Comparison of ENCODE assay signal across 20 cellular contexts in the genomic region with DNA sequence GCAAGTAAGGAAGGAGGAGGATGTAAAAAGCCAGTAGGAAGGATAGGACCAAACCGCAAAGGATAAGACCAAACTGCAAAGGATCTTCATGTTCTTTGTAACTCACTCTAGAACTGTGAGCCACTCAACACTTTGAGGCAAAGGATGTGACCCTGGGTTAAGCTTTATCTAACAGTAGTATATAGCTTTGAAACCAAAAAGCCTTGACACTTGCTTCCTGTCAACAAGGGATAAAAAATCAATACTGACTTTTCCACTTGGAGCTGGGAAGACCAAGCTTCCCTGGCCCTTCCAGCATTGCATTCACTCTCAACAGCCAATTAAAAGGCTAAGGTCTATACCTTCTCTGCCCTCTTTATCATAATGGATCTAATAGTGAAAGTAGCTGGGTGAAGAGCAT. TPM values are rescaled to one million over a fixed set of nuclear protein-coding genes. Genes with fewer than 3 reads are reported as not detected.
A peak's percentile ranks its signal among the peaks of the same experiment; 100 is the strongest.
DNase-seq lines count a peak whose midpoint lies in the region; ATAC-seq and TF ChIP-seq lines count a peak whose summit lies in the region.
"Had no signal": no experiment of that assay in that cellular context is flagged by ENCODE, and none has a peak within 500 bp of the region (broad histone marks: within the 10 kb centered on the region; RNA-seq: fewer than 3 reads in every experiment).

No MANE protein-coding gene starts in this region.

- intact Hi-C loops in IMR-90 (cut with micrococcal nuclease), result no loop called here

- H3K36me3 ChIP-seq in IMR-90 (ENCODE audit: control insufficient read depth, insufficient read depth, low read length), result peaks cover 35% of the 10 kb centered on the region

- H3K27ac ChIP-seq in IMR-90 (ENCODE audit: insufficient read depth, low read length), result no peak overlapping the region
- H3K27ac ChIP-seq: parathyroid adenoma had no signal

- WGBS in IMR-90 (ENCODE audit: extremely low coverage in 2 of 2, insufficient read length in 1 of 2), 2 experiments, result no CpG with 5 or more reads among the region's 1 CpG

- no peak overlapping the region for H3K14ac ChIP-seq in IMR-90 (replicated peaks; ENCODE audit: low read depth, low read length)

- no peak overlapping the region for H2AFZ ChIP-seq in IMR-90 (replicated peaks; ENCODE audit: low read length, poor library complexity)
- H2AFZ ChIP-seq: parathyroid adenoma had no signal

- dilution Hi-C loops in IMR-90 (cut with HindIII; ENCODE audit: low sequenced_read_pairs, unreplicated experiment), result no loop called here

- H3K4me1 ChIP-seq in IMR-90 (ENCODE audit: control insufficient read depth, insufficient read depth, low read length), result peaks cover 4% of the 10 kb centered on the region; the same call in 1 of the 2 replicates
- H3K4me1 ChIP-seq: parathyroid adenoma had no signal

- peak overlapping the region; percentile 14; the same call in 1 of the 2 replicates for H3K23ac ChIP-seq in IMR-90 (ENCODE audit: low read depth, low read length)

- no peak for ATAC-seq in activated CD8-positive, alpha-beta memory T cell treated with anti-CD3 and anti-CD28 coated beads, Interleukin-2, amount 10 ng/mL, durations not matched to agents 7 days and 5 days
- no peak for ATAC-seq in IMR-90 (ENCODE audit: low read depth)
- no peak for ATAC-seq in HG02840 (IDR thresholded peaks at IDR 0.05; ENCODE audit: low FRiP score, unreplicated experiment)
- no peak for ATAC-seq in HG03432 (IDR thresholded peaks at IDR 0.05; ENCODE audit: unreplicated experiment)
- ATAC-seq: naive thymus-derived CD8-positive, alpha-beta T cell; sciatic nerve; T-cell; upper lobe of right lung had no signal

- H2BK120ac ChIP-seq in IMR-90 (ENCODE audit: low read depth, low read length), result no peak overlapping the region

- H3K9ac ChIP-seq in IMR-90 (ENCODE audit: low read depth, low read length), result no peak overlapping the region
- H3K9ac ChIP-seq: parathyroid adenoma had no signal

- H3K4me1 Mint-ChIP-seq in activated CD8-positive, alpha-beta memory T cell treated with anti-CD3 and anti-CD28 coated beads, Interleukin-2, amount 10 ng/mL, durations not matched to agents 7 days and 5 days, result peaks cover 43% of the 10 kb centered on the region
- H3K4me1 Mint-ChIP-seq in chondrocyte (ENCODE audit: low read depth) (peaks cover 44% of the 10 kb centered on the region), osteocyte (ENCODE audit: unreplicated experiment) (peaks cover 16% of the 10 kb centered on the region)

- no peak overlapping the region for H2BK5ac ChIP-seq in IMR-90 (ENCODE audit: low read depth, low read length, poor library complexity, severe bottlenecking)

- no peak overlapping the region for H3K4ac ChIP-seq in IMR-90 (ENCODE audit: low read depth, low read length)

- H3K27ac Mint-ChIP-seq in activated CD8-positive, alpha-beta memory T cell treated with anti-CD3 and anti-CD28 coated beads, Interleukin-2, amount 10 ng/mL, durations not matched to agents 7 days and 5 days, result peak overlapping the region; percentile 91
- H3K27ac Mint-ChIP-seq in chondrocyte (ENCODE audit: unreplicated experiment), result peak overlapping the region; percentile 96
- peak overlapping the region; percentile 12 for H3K27ac Mint-ChIP-seq in osteocyte (ENCODE audit: unreplicated experiment)

- H4K5ac ChIP-seq in IMR-90 (ENCODE audit: low read depth, low read length), result no peak overlapping the region

- no peak overlapping the region for H2AK9ac ChIP-seq in IMR-90 (replicated peaks; ENCODE audit: low read depth, low read length, poor library complexity)

- no peak overlapping the region for H4K8ac ChIP-seq in IMR-90 (ENCODE audit: low read depth in 2 of 2, low read length in 2 of 2)

- peaks cover 60% of the 10 kb centered on the region for H3K36me3 Mint-ChIP-seq in activated CD8-positive, alpha-beta memory T cell treated with anti-CD3 and anti-CD28 coated beads, Interleukin-2, amount 10 ng/mL, durations not matched to agents 7 days and 5 days
- H3K36me3 Mint-ChIP-seq in chondrocyte (ENCODE audit: low read depth) (peaks cover 21% of the 10 kb centered on the region), osteocyte (ENCODE audit: unreplicated experiment) (peaks cover 36% of the 10 kb centered on the region)

- H3K4me3 Mint-ChIP-seq in activated CD8-positive, alpha-beta memory T cell treated with anti-CD3 and anti-CD28 coated beads, Interleukin-2, amount 10 ng/mL, durations not matched to agents 7 days and 5 days, result no peak overlapping the region
- H3K4me3 Mint-ChIP-seq in chondrocyte (ENCODE audit: unreplicated experiment) (no peak overlapping the region), osteocyte (ENCODE audit: unreplicated experiment) (no peak overlapping the region)
- H3K4me3 Mint-ChIP-seq: naive thymus-derived CD8-positive, alpha-beta T cell; T-cell had no signal

- no peak for DNase-seq in activated CD8-positive, alpha-beta memory T cell treated with anti-CD3 and anti-CD28 coated beads, Interleukin-2, amount 10 ng/mL, durations not matched to agents 7 days and 5 days
- no peak for DNase-seq in activated CD8-positive, alpha-beta memory T cell treated with anti-CD3 and anti-CD28 coated beads, Interleukin-2, amount 50 U/mL, for 4 hours
- DNase-seq in IMR-90, result no peak
- DNase-seq in chondrocyte (ENCODE audit: low spot score), result no peak
- DNase-seq in osteocyte (ENCODE audit: extremely low spot score, unreplicated experiment), result no peak
- no peak for DNase-seq in NOMO-1 treated with DMSO at 0.1 percent for 48 hours (lab: John Stamatoyannopoulos, UW; ENCODE audit: unreplicated experiment)
- DNase-seq: C1 segment of cervical spinal cord; DMS 273 treated with DMSO at 0.1 percent for 48 hours; GOT3; naive thymus-derived CD8-positive, alpha-beta T cell; NCI-H1417 treated with DMSO at 0.1 percent for 48 hours; NCI-H2107; NCI-H510A; stimulated activated CD8-positive, alpha-beta memory T cell treated with anti-CD3 and anti-CD28 coated beads, Interleukin-4, amount 100 ng/mL, for 48 hours; T-cell; upper lobe of right lung had no signal

- H3K9me1 ChIP-seq in IMR-90 (ENCODE audit: insufficient read depth, low read length), result peaks cover 4% of the 10 kb centered on the region; the same call in 1 of the 2 replicates

- H3K9me3 Mint-ChIP-seq in activated CD8-positive, alpha-beta memory T cell treated with anti-CD3 and anti-CD28 coated beads, Interleukin-2, amount 10 ng/mL, durations not matched to agents 7 days and 5 days (ENCODE audit: low read depth), result no peaks in the 10 kb centered on the region
- no peaks in the 10 kb centered on the region for H3K9me3 Mint-ChIP-seq in chondrocyte (ENCODE audit: low read depth)
- H3K9me3 Mint-ChIP-seq in osteocyte (ENCODE audit: unreplicated experiment), result no peaks in the 10 kb centered on the region
- H3K9me3 Mint-ChIP-seq: naive thymus-derived CD8-positive, alpha-beta T cell; T-cell had no signal

- H2AK5ac ChIP-seq in IMR-90 (ENCODE audit: low read depth, low read length), result no peak overlapping the region

- peaks cover 17 to 32% of the 10 kb centered on the region in 2 experiments for H3K79me1 ChIP-seq in IMR-90 (ENCODE audit: low read depth in 1 of 2, low read length in 2 of 2)

- H2BK20ac ChIP-seq in IMR-90 (ENCODE audit: low read depth, low read length), result no peak overlapping the region

- H3K18ac ChIP-seq in IMR-90 (ENCODE audit: low read depth, low read length), result no peak overlapping the region

- no TSS peak for BruUV-seq in IMR-90 (replicated peaks; lab: Mats Ljungman, UMichigan)

- H2BK15ac ChIP-seq in IMR-90 (ENCODE audit: low read depth, low read length), result no peak overlapping the region

- H3K4me2 ChIP-seq in IMR-90 (ENCODE audit: low read depth, low read length), result no peak overlapping the region

- no peaks in the 10 kb centered on the region for H3K27me3 Mint-ChIP-seq in activated CD8-positive, alpha-beta memory T cell treated with anti-CD3 and anti-CD28 coated beads, Interleukin-2, amount 10 ng/mL, durations not matched to agents 7 days and 5 days
- H3K27me3 Mint-ChIP-seq in chondrocyte (ENCODE audit: low read depth) (no peaks in the 10 kb centered on the region), osteocyte (ENCODE audit: unreplicated experiment) (no peaks in the 10 kb centered on the region)
- H3K27me3 Mint-ChIP-seq: naive thymus-derived CD8-positive, alpha-beta T cell; T-cell had no signal

- H3K4me3 ChIP-seq in IMR-90 (ENCODE audit: insufficient read depth, low read depth, low read length), result no peak overlapping the region
- H3K4me3 ChIP-seq: upper lobe of right lung had no signal

- no peak overlapping the region for H3K56ac ChIP-seq in IMR-90 (ENCODE audit: extremely low read depth, insufficient read depth, low read length)

- no peaks in the 10 kb centered on the region for H3K27me3 ChIP-seq in IMR-90 (ENCODE audit: control insufficient read depth, insufficient read depth, low read length)
- H3K27me3 ChIP-seq: upper lobe of right lung had no signal

- POLR2A ChIA-PET in IMR-90 (lab: Charles Lee; ENCODE audit: unreplicated experiment), result no interaction called here

- no peak for TF ChIP-seq RAD21 in IMR-90 (IDR thresholded peaks at IDR 0.05; ENCODE audit: low read length)

- CTCF ChIA-PET in activated CD8-positive, alpha-beta memory T cell treated with anti-CD3 and anti-CD28 coated beads, Interleukin-2, amount 10 ng/mL, durations not matched to agents 7 days and 5 days (lab: Charles Lee), result interaction anchor here (1.0 to 1.7 kb wide), 3 partner anchors 21 to 145 kb away, joined by 3 to 6 read pairs (median 3); no protein-coding TSS in a partner anchor
- CTCF ChIA-PET in IMR-90 (lab: Yijun Ruan, JAX), result no interaction called here

- peaks cover 4% of the 10 kb centered on the region; the same call in 1 of the 2 replicates for H4K20me1 ChIP-seq in IMR-90 (ENCODE audit: insufficient read depth, low read length)

- no peaks in the 10 kb centered on the region for H3K9me3 ChIP-seq in IMR-90 (ENCODE audit: control insufficient read depth, insufficient read depth, low read length)
- H3K9me3 ChIP-seq: upper lobe of right lung had no signal

- H4K91ac ChIP-seq in IMR-90 (ENCODE audit: insufficient read depth, low read depth, low read length), result no peak overlapping the region

- no peak for TF ChIP-seq POLR2A in IMR-90 (IDR thresholded peaks at IDR 0.05; ENCODE audit: low read depth, low read length)

- TF ChIP-seq CTCF in IMR-90 (conservative IDR thresholded peaks at IDR 0.05; ENCODE audit: low read depth, low read length), result no peak
- TF ChIP-seq CTCF in chondrocyte (IDR thresholded peaks at IDR 0.05), result no peak
- TF ChIP-seq CTCF in osteocyte (IDR thresholded peaks at IDR 0.05), result no peak

- in situ Hi-C loops in IMR-90 (cut with MboI; ENCODE audit: low sequenced_read_pairs), result loop anchor here (25.0 kb wide), 1 partner anchor 346 kb away; no protein-coding TSS in a partner anchor

RNA-seq across cellular contexts. Expression of gene KANSL3, which starts 22.0 kb away (rescaled TPM):
- total RNA-seq in activated CD8-positive, alpha-beta memory T cell treated with anti-CD3 and anti-CD28 coated beads, Interleukin-2, amount 10 ng/mL, durations not matched to agents 7 days and 5 days, result 10 to 100 TPM; 74.6 to 84.0 TPM
- total RNA-seq in IMR-90 (2012; rRNA removed), result 25.0 and 26.3 TPM in 2 replicates
- 19.5 and 22.2 TPM in 2 replicates for polyA plus RNA-seq in IMR-90 (2012; rRNA removed)
- 8.4 and 8.6 TPM in 2 replicates for polyA plus RNA-seq in IMR-90 (2012; cell fraction: cytosol; rRNA removed)
- polyA plus RNA-seq in IMR-90 (2012; cell fraction: nucleus; rRNA removed; ENCODE audit: low replicate concordance), result 41.0 and 52.4 TPM in 2 replicates
- total RNA-seq in chondrocyte, result 32.6 to 34.5 TPM (median 34.1 TPM) in 3 replicates
- total RNA-seq in osteocyte, result 44.2 and 45.8 TPM in 2 replicates

RNA-seq across cellular contexts. Expression of gene FER1L5, which starts 26.4 kb away (rescaled TPM):
- not detected for total RNA-seq in activated CD8-positive, alpha-beta memory T cell treated with anti-CD3 and anti-CD28 coated beads, Interleukin-2, amount 10 ng/mL, durations not matched to agents 7 days and 5 days
- total RNA-seq in IMR-90 (2012; rRNA removed), result 0.28 and 0.36 TPM in 2 replicates
- 0.09 and 0.15 TPM in 2 replicates for polyA plus RNA-seq in IMR-90 (2012; rRNA removed)
- polyA plus RNA-seq in IMR-90 (2012; cell fraction: cytosol; rRNA removed), result under 0.01 and 0.03 TPM in 2 replicates
- 0.38 and 0.86 TPM in 2 replicates for polyA plus RNA-seq in IMR-90 (2012; cell fraction: nucleus; rRNA removed; ENCODE audit: low replicate concordance)
- total RNA-seq in chondrocyte, result not detected in 3 replicates
- 0.13 TPM in 1 of 2 replicates, not detected in the other for total RNA-seq in osteocyte
- total RNA-seq: naive thymus-derived CD8-positive, alpha-beta T cell; T-cell had no signal

Comparison
In these comparisons a context has a peak if more than half of its experiments do, and no peak if none do; other contexts are left out.
1. H3K27ac Mint-ChIP-seq: peak in every context shown above with its lines; median percentile 96 in chondrocyte; 91 in activated CD8-positive, alpha-beta memory T cell treated with anti-CD3 and anti-CD28 coated beads, Interleukin-2, amount 10 ng/mL, durations not matched to agents 7 days and 5 days; 12 in osteocyte.